In the genomic region with DNA sequence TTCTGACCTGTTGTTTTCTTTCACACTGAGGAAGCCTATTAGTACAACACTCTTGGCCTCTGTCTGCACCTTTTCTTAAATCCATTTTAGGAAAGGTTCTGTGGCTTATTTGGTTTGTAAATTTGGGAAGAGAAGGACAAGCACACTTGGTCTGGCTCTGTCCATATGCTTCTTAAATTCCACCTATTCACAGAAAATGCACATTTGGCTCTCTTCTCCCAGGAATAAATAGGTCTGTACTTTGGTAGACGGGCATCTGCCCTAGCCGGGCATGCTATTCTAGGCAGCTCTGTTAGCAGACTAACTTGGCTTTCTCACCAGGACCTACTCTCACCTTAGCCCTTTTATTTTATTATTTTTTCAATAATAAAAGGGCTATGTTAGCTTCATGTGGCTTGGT, we compare ENCODE assay signal across 22 cellular contexts.
DNase-seq lines count a peak whose midpoint lies in the region; ATAC-seq, FAIRE-seq and TF ChIP-seq lines count a peak whose summit lies in the region.
"Had no signal": no experiment of that assay in that cellular context is flagged by ENCODE, and none has a peak within 500 bp of the region (broad histone marks: within the 10 kb centered on the region; RNA-seq: fewer than 3 reads in every experiment).

No MANE protein-coding gene starts in this region.

- WGBS in HepG2 (ENCODE audit: low lambda C conversion rate), result 40% methylated on average over 2 of the region's 2 CpGs

- H3K9me3 ChIP-seq in HepG2 (ENCODE audit: low read length), result no peaks in the 10 kb centered on the region; the same call in 1 of the 2 replicates
- H3K9me3 ChIP-seq: A549; BLaER1 treated with 17β-estradiol and CSF1 and Interleukin-3, amounts not matched to agents 10 nM and 100 nM; Caco-2 had no signal

- in situ Hi-C loops in G401 (cut with HindIII; ENCODE audit: low sequenced_read_pairs), result no loop called here
- in situ Hi-C loops in HepG2 (cut with HindIII; ENCODE audit: extremely low pct_ligation_motif_present, low pct_unique_long_range_greater_than_20kb), result no loop called here

- no peaks in the 10 kb centered on the region for H3K4me1 ChIP-seq in HepG2 (ENCODE audit: insufficient read depth, low read length)
- H3K4me1 ChIP-seq: A549; BLaER1 treated with 17β-estradiol and CSF1 and Interleukin-3, amounts not matched to agents 10 nM and 100 nM; Caco-2 had no signal

- H4K20me1 ChIP-seq in HepG2 (ENCODE audit: insufficient read depth, low read length), result no peaks in the 10 kb centered on the region
- H4K20me1 ChIP-seq: BLaER1 treated with 17β-estradiol and CSF1 and Interleukin-3, amounts not matched to agents 10 nM and 100 nM had no signal

- intact Hi-C loops in HepG2 (cut with micrococcal nuclease; ENCODE audit: unreplicated experiment), result no loop called here

- no peak for FAIRE-seq in HepG2 (lab: Jason Lieb, UNC)
- FAIRE-seq: A549, G401.6, GM12891, GM19239 had no signal

- CTCF ChIA-PET in HepG2 (lab: Yijun Ruan, JAX; ENCODE audit: low intra/inter-chr PET ratio, low total read pairs), result no interaction called here

- no peaks in the 10 kb centered on the region for H3K36me3 ChIP-seq in HepG2 (replicated peaks in 1 of 2; ENCODE audit: control insufficient read depth in 1 of 2, insufficient read depth in 2 of 2, low read length in 2 of 2)
- H3K36me3 ChIP-seq: BLaER1 treated with 17β-estradiol and CSF1 and Interleukin-3, amounts not matched to agents 10 nM and 100 nM had no signal

- H3K27ac ChIP-seq in HepG2 (ENCODE audit: extremely low read length, insufficient read depth, low read length), result no peak overlapping the region
- H3K27ac ChIP-seq: 22Rv1; A549; BLaER1 treated with 17β-estradiol and CSF1 and Interleukin-3, amounts not matched to agents 10 nM and 100 nM; C4-2B had no signal

- H3K4me2 ChIP-seq in HepG2 (ENCODE audit: low read depth, low read length), result no peak overlapping the region
- H3K4me2 ChIP-seq: A549; BLaER1 treated with 17β-estradiol and CSF1 and Interleukin-3, amounts not matched to agents 10 nM and 100 nM had no signal

- POLR2A ChIA-PET in HepG2 (lab: Yijun Ruan, JAX), result no interaction called here

- TF ChIP-seq EP300 in HepG2 (IDR thresholded peaks at IDR 0.05; ENCODE audit: low read depth in 2 of 2, low read length in 2 of 2) (no peak), HepG2 (CRISPR knock-in tag; IDR thresholded peaks at IDR 0.05; ENCODE audit: borderline replicate concordance) (no peak)

- DNase-seq in DMS 273 (lab: John Stamatoyannopoulos, UW; ENCODE audit: unreplicated experiment) (peak; percentile 14), DMS 273 treated with DMSO at 0.1 percent for 48 hours (lab: John Stamatoyannopoulos, UW) (no peak), G401 (ENCODE audit: low spot score) (peak; percentile 96), cerebellar cortex (ENCODE audit: low spot score) (peak; percentile 96), cerebellum (ENCODE audit: low spot score) (peak; percentile 68), HepG2 (ENCODE audit: low spot score) (no peak), NCI-H82 (lab: John Stamatoyannopoulos, UW) (no peak)
- DNase-seq in activated CD8-positive, alpha-beta memory T cell treated with anti-CD3 and anti-CD28 coated beads, Interleukin-2, amount 50 U/mL, for 4 hours, result no peak
- DNase-seq: AML-193; Caco-2; Calu3; CD4-positive, alpha-beta T cell; CD8-positive, alpha-beta T cell; DMS79 treated with DMSO at 0.1 percent for 48 hours; GF-D8 had no signal

- no peak overlapping the region for H3K4me3 ChIP-seq in HepG2 (replicated peaks in 1 of 3; ENCODE audit: insufficient read depth in 1 of 3, low read depth in 2 of 3, low read length in 3 of 3)
- H3K4me3 ChIP-seq: A549; BLaER1 treated with 17β-estradiol and CSF1 and Interleukin-3, amounts not matched to agents 10 nM and 100 nM had no signal

- H2AFZ ChIP-seq in HepG2 (ENCODE audit: low read length), result no peak overlapping the region

- H3K27me3 ChIP-seq in HepG2 (ENCODE audit: control insufficient read depth in 1 of 2, insufficient read depth in 2 of 2, low read length in 2 of 2), result no peaks in the 10 kb centered on the region
- H3K27me3 ChIP-seq: BLaER1 treated with 17β-estradiol and CSF1 and Interleukin-3, amounts not matched to agents 10 nM and 100 nM had no signal

- BruUV-seq in HepG2 (replicated peaks; lab: Mats Ljungman, UMichigan), result no TSS peak

- no peak for TF ChIP-seq CTCF in HepG2 (CRISPR knock-in tag; IDR thresholded peaks at IDR 0.05)

- ATAC-seq in HepG2, result no peak
- ATAC-seq: A549; CD8-positive, alpha-beta T cell had no signal

- H3K9ac ChIP-seq in HepG2 (ENCODE audit: insufficient read depth, low read depth, low read length), result no peak overlapping the region
- H3K9ac ChIP-seq: BLaER1 treated with 17β-estradiol and CSF1 and Interleukin-3, amounts not matched to agents 10 nM and 100 nM had no signal

- no peak for TF ChIP-seq POLR2A in HepG2 (IDR thresholded peaks at IDR 0.05; ENCODE audit: insufficient read depth in 1 of 2, low read depth in 2 of 2, low read length in 2 of 2)

- no peak for TF ChIP-seq RAD21 in HepG2 (CRISPR knock-in tag; IDR thresholded peaks at IDR 0.05)

- H3K79me2 ChIP-seq in HepG2 (ENCODE audit: insufficient read depth, low read length), result no peaks in the 10 kb centered on the region

TF ChIP-seq in HepG2, 621 proteins besides CTCF, POLR2A, EP300 and RAD21:
- TF ChIP-seq RCOR2 (CRISPR knock-in tag; IDR thresholded peaks at IDR 0.05) (no peak), TBX3 (IDR thresholded peaks at IDR 0.05; ENCODE audit: borderline replicate concordance) (no peak), ZNF720 (CRISPR knock-in tag; IDR thresholded peaks at IDR 0.05) (no peak), PPARG (CRISPR knock-in tag; conservative IDR thresholded peaks at IDR 0.05) (no peak), NCOA2 (CRISPR knock-in tag; IDR thresholded peaks at IDR 0.05) (no peak), PHF20 (CRISPR knock-in tag; IDR thresholded peaks at IDR 0.05) (no peak), AGO1 (IDR thresholded peaks at IDR 0.05; ENCODE audit: low read depth, low read length, poor library complexity, severe bottlenecking) (no peak), DMAP1 (CRISPR knock-in tag; IDR thresholded peaks at IDR 0.05) (no peak)
TF ChIP-seq in HepG2: peak in this region for 0.

Comparison
In these comparisons a context has a peak if more than half of its experiments do, and no peak if none do; other contexts are left out.
1. DNase-seq: peak in DMS 273 (single experiment), G401 (single experiment), cerebellar cortex (single experiment) and cerebellum (single experiment); none in DMS 273 treated with DMSO at 0.1 percent for 48 hours (single experiment), HepG2 (single experiment), NCI-H82 (single experiment) and activated CD8-positive, alpha-beta memory T cell treated with anti-CD3 and anti-CD28 coated beads, Interleukin-2, amount 50 U/mL, for 4 hours (single experiment).